ENCODE assay signal across 9 cellular contexts in the genomic region with DNA sequence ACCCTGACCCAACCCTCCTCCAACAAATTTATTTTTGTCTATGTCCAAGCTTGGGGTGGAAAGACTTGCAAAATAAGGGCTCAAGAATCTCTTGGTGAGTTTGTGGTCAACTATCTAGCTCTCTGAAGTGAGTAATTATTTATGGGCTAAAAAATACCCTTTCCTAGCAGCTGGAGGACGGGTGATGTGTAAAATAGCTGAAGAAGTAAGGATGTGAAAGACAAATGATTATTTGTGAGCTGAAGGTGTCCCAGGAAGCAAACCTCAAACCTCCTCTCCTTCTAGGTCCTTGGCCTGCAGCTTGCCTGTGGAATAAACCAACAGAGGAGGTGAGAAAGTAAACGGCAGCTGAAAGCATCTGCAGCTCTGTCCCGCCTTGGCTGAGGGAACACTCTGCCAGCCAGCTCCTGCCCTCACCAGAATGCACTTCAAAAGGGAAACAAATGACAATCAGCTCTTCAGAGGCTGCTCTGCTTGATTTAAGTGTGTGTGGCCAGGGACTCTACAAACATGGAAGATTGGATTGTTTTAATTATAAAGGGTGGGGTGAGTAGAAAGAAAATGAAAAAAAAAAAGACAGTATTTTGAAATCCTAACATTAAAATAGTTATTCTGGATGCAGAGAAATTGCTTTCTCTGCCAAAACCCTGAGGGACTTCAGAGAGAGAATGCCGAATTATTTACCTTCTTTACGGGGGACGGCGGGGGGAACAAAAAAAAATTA.
A peak's percentile ranks its signal among the peaks of the same experiment; 100 is the strongest.
DNase-seq lines count a peak whose midpoint lies in the region; ATAC-seq and TF ChIP-seq lines count a peak whose summit lies in the region.
"Had no signal": no experiment of that assay in that cellular context is flagged by ENCODE, and none has a peak within 500 bp of the region (broad histone marks: within the 10 kb centered on the region; RNA-seq: fewer than 3 reads in every experiment).

No MANE protein-coding gene starts in this region.

- no peaks in the 10 kb centered on the region for H3F3A ChIP-seq in MM.1S (ENCODE audit: insufficient read depth, low read length)

- H3K4me2 ChIP-seq in MM.1S (ENCODE audit: low read depth, low read length): no peak overlapping the region

- peak overlapping the region; percentile 0 for H3K27ac Mint-ChIP-seq in progenitor cell of endocrine pancreas

- H2AFZ ChIP-seq in MM.1S (ENCODE audit: low read length): no peak overlapping the region

- no peak for TF ChIP-seq CTCF in fibroblast of the aortic adventitia (IDR thresholded peaks at IDR 0.05; ENCODE audit: insufficient read depth, low read length)
- TF ChIP-seq CTCF in progenitor cell of endocrine pancreas (IDR thresholded peaks at IDR 0.05; ENCODE audit: unreplicated experiment): no peak
- TF ChIP-seq CTCF in MM.1S (IDR thresholded peaks at IDR 0.05; ENCODE audit: low read length): no peak
- TF ChIP-seq CTCF in GM10266 (IDR thresholded peaks at IDR 0.05; ENCODE audit: control insufficient read depth, insufficient read depth, low read depth, missing control alignments): no peak

- H3K4me1 Mint-ChIP-seq in progenitor cell of endocrine pancreas (ENCODE audit: low read depth): peaks cover 35% of the 10 kb centered on the region

- H3K9me3 ChIP-seq in MM.1S (replicated peaks; ENCODE audit: insufficient read depth, low read length): no peaks in the 10 kb centered on the region

- H3K4me3 Mint-ChIP-seq in progenitor cell of endocrine pancreas (ENCODE audit: low read depth): no peak overlapping the region

- H3K27me3 Mint-ChIP-seq in progenitor cell of endocrine pancreas: no peaks in the 10 kb centered on the region

- no peaks in the 10 kb centered on the region for H3K36me3 ChIP-seq in MM.1S (replicated peaks; ENCODE audit: insufficient read depth, low read length)

- no peak overlapping the region for H3K9ac ChIP-seq in MM.1S (ENCODE audit: low read length)

- H4K20me1 ChIP-seq in MM.1S (ENCODE audit: insufficient read depth, low read length): no peaks in the 10 kb centered on the region

- no peak overlapping the region for H3K27ac ChIP-seq in MM.1S (ENCODE audit: low read length)

- no peaks in the 10 kb centered on the region for H3K27me3 ChIP-seq in MM.1S (replicated peaks; ENCODE audit: insufficient read depth, low read length)

- ATAC-seq in left lobe of liver: no peak

- H3K9me3 Mint-ChIP-seq in progenitor cell of endocrine pancreas (ENCODE audit: low read depth): no peaks in the 10 kb centered on the region

- H3K4me3 ChIP-seq in fibroblast of the aortic adventitia (ENCODE audit: low read depth, low read length): no peak overlapping the region
- no peak overlapping the region for H3K4me3 ChIP-seq in MM.1S (ENCODE audit: low read length)

- peaks cover 16% of the 10 kb centered on the region for H3K4me1 ChIP-seq in MM.1S (ENCODE audit: low read length)

- H3K9me2 ChIP-seq in MM.1S (replicated peaks; ENCODE audit: insufficient read depth, low read length): no peaks in the 10 kb centered on the region

- H3K79me2 ChIP-seq in MM.1S (ENCODE audit: low read length): no peaks in the 10 kb centered on the region

- no peaks in the 10 kb centered on the region for H3K36me3 Mint-ChIP-seq in progenitor cell of endocrine pancreas (ENCODE audit: insufficient read depth)

- peak; percentile 57 for DNase-seq in EL
- DNase-seq in NCI-H774 (lab: John Stamatoyannopoulos, UW): peak; percentile 93
- DNase-seq in fibroblast of the aortic adventitia (ENCODE audit: low read depth): peak; percentile 69
- no peak for DNase-seq in progenitor cell of endocrine pancreas (ENCODE audit: low spot score, unreplicated experiment)
- no peak for DNase-seq in kidney tubule cell (ENCODE audit: low spot score)
- no peak for DNase-seq in MM.1S
- no peak for DNase-seq in GM10266 (ENCODE audit: extremely low spot score)
- no peak for DNase-seq in left lobe of liver (ENCODE audit: low spot score)
- DNase-seq: cerebellar nuclear complex had no signal

Comparison
In these comparisons a context has a peak if more than half of its experiments do, and no peak if none do; other contexts are left out.
1. DNase-seq: peak in EL (single experiment), NCI-H774 (single experiment) and fibroblast of the aortic adventitia (single experiment); none in progenitor cell of endocrine pancreas (single experiment), kidney tubule cell (single experiment), MM.1S (single experiment), GM10266 (single experiment) and left lobe of liver (single experiment).